Comparison of ENCODE assay signal across 2 cellular contexts in genomic region chr2:222686086-222686750, GRCh38.
TF ChIP-seq lines count a peak whose summit lies in the region.

No MANE protein-coding gene starts in this region.

TF ChIP-seq in K562, 482 proteins besides CTCF, POLR2A, EP300 and RAD21:
- TF ChIP-seq MAZ (CRISPR knock-in tag; conservative IDR thresholded peaks at IDR 0.05 in 1 of 2, IDR thresholded peaks at IDR 0.05 in 1 of 2) (no peak), DIDO1 (tag; IDR thresholded peaks at IDR 0.05; ENCODE audit: low read depth) (no peak), HDAC1 (IDR thresholded peaks at IDR 0.05) (no peak), BRF2 (IDR thresholded peaks at IDR 0.05; ENCODE audit: borderline replicate concordance, insufficient read depth, insufficient read length) (no peak), ELF2 (CRISPR knock-in tag; IDR thresholded peaks at IDR 0.05) (no peak), ATF7 (IDR thresholded peaks at IDR 0.05) (no peak), BCOR (IDR thresholded peaks at IDR 0.05) (peak; percentile 42; the same call in 1 of the 2 replicates), ZNF174 (CRISPR knock-in tag; IDR thresholded peaks at IDR 0.05) (no peak), KDM1A (IDR thresholded peaks at IDR 0.05) (0 out of 4 replicates have a peak, but pooled peaks of 1 of the 2 experiments have one; percentile 19), ZNF311 (CRISPR knock-in tag; IDR thresholded peaks at IDR 0.05) (no peak), NCOA1 (IDR thresholded peaks at IDR 0.05; ENCODE audit: low read depth) (no peak), AFF1 (IDR thresholded peaks at IDR 0.05; ENCODE audit: low read depth in 1 of 2, partially characterized antibody in 2 of 2) (no peak), MECOM (CRISPR knock-in tag; IDR thresholded peaks at IDR 0.05) (no peak), SMARCA4 (IDR thresholded peaks at IDR 0.05) (no peak), RBM34 (IDR thresholded peaks at IDR 0.05; ENCODE audit: borderline replicate concordance, insufficient read depth, low read length) (no peak), ZNF668 (CRISPR knock-in tag; IDR thresholded peaks at IDR 0.05) (no peak), RBM25 (IDR thresholded peaks at IDR 0.05; ENCODE audit: low read depth, low read length, severe bottlenecking) (peak; percentile 89), SREBF1 (IDR thresholded peaks at IDR 0.05; ENCODE audit: borderline replicate concordance, low read depth, low read length) (no peak), HDAC2 (IDR thresholded peaks at IDR 0.05) (peak; percentile 30; the same call in 1 of the 2 replicates)

TF ChIP-seq in endothelial cell of umbilical vein, 7 proteins besides CTCF, POLR2A, EP300 and RAD21:
- TF ChIP-seq GATA2 (IDR thresholded peaks at IDR 0.05; ENCODE audit: insufficient read depth, insufficient read length, low read depth, low read length) = peak; percentile 44
- no peak for TF ChIP-seq POLR2AphosphoS5 (IDR thresholded peaks at IDR 0.05; ENCODE audit: insufficient read depth, low read depth, low read length)
